In the genomic region with DNA sequence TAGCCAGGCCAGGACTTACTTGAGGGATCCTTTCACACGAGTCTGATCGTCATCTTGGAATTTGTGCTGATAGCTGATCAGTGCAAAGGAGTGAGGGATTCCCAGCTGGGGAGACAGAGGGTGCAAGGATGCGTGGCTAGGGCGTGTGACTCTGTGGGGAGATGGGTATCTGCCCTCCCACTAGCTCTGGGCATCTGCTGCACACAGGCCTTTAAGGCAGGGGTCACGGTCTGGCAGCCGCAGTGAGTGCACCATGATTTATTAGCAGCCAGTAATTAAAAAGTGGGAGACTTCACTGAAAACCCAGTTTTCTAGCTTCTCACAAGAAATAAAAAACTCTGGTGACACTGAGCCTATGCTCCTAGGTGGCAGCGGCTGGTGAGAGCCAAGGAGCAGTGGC, we compare ENCODE assay signal across 33 cellular contexts.
"Had no signal": no experiment of that assay in that cellular context is flagged by ENCODE, and none has a peak within 500 bp of the region (broad histone marks: within the 10 kb centered on the region; RNA-seq: fewer than 3 reads in every experiment).

No MANE protein-coding gene starts in this region.

- H3K4me3 ChIP-seq: adrenal gland, body of pancreas, cardiac muscle cell had no signal

- H3K27me3 Mint-ChIP-seq: activated B cell treated with CpG ODN at 0.5 μM for 24 hours; activated CD4-positive, alpha-beta memory T cell treated with anti-CD3 and anti-CD28 coated beads for 36 hours; activated CD4-positive, alpha-beta T cell treated with anti-CD3 and anti-CD28 coated beads, Interleukin-2, amount 10 ng/mL, durations not matched to agents 24 days and 14 days; activated CD8-positive, alpha-beta T cell treated with anti-CD3 and anti-CD28 coated beads for 36 hours; activated naive CD8-positive, alpha-beta T cell treated with anti-CD3 and anti-CD28 coated beads for 36 hours; central memory CD8-positive, alpha-beta T cell had no signal

- H3K9me3 Mint-ChIP-seq: activated B cell treated with CpG ODN at 0.5 μM for 24 hours; activated CD4-positive, alpha-beta memory T cell treated with anti-CD3 and anti-CD28 coated beads for 36 hours; activated CD4-positive, alpha-beta T cell treated with anti-CD3 and anti-CD28 coated beads, Interleukin-2, amount 10 ng/mL, durations not matched to agents 24 days and 14 days; activated CD8-positive, alpha-beta T cell treated with anti-CD3 and anti-CD28 coated beads for 36 hours; activated naive CD4-positive, alpha-beta T cell treated with anti-CD3 and anti-CD28 coated beads for 36 hours; activated naive CD4-positive, alpha-beta T cell treated with anti-CD3 and anti-CD28 coated beads, Interleukin-2, amount 50 U/mL, for 72 hours; activated naive CD8-positive, alpha-beta T cell treated with anti-CD3 and anti-CD28 coated beads for 36 hours; central memory CD8-positive, alpha-beta T cell; T-helper 1 cell treated with Interleukin-12 subunit alpha and Interleukin-12 subunit beta and Interleukin-4 antibody, amounts not matched to agents 30 μg/mL and 1 μg/mL, for 36 hours; T-helper 2 cell treated with Interferon-gamma antibody and Interleukin-4, amounts not matched to agents 5 μg/mL and 100 μg/mL, for 36 hours had no signal

- H3K9me3 ChIP-seq: adrenal gland, body of pancreas had no signal

- H3K4me3 Mint-ChIP-seq: activated B cell treated with CpG ODN at 0.5 μM for 24 hours; activated CD4-positive, alpha-beta memory T cell treated with anti-CD3 and anti-CD28 coated beads for 36 hours; activated CD4-positive, alpha-beta T cell treated with anti-CD3 and anti-CD28 coated beads, Interleukin-2, amount 10 ng/mL, durations not matched to agents 24 days and 14 days; activated CD8-positive, alpha-beta T cell treated with anti-CD3 and anti-CD28 coated beads for 36 hours; activated naive CD4-positive, alpha-beta T cell treated with anti-CD3 and anti-CD28 coated beads for 36 hours; activated naive CD8-positive, alpha-beta T cell treated with anti-CD3 and anti-CD28 coated beads for 36 hours; central memory CD8-positive, alpha-beta T cell; T-helper 1 cell treated with Interleukin-12 subunit alpha and Interleukin-12 subunit beta and Interleukin-4 antibody, amounts not matched to agents 30 μg/mL and 1 μg/mL, for 36 hours; T-helper 2 cell treated with Interferon-gamma antibody and Interleukin-4, amounts not matched to agents 5 μg/mL and 100 μg/mL, for 36 hours had no signal

- H3K4me1 Mint-ChIP-seq: activated naive CD8-positive, alpha-beta T cell treated with anti-CD3 and anti-CD28 coated beads for 36 hours; central memory CD8-positive, alpha-beta T cell had no signal

- H3K27me3 ChIP-seq: adrenal gland, body of pancreas, brain microvascular endothelial cell, cardiac muscle cell had no signal

- H3K4me1 ChIP-seq: adrenal gland, body of pancreas had no signal

- H3K27ac Mint-ChIP-seq: activated B cell treated with CpG ODN at 0.5 μM for 24 hours; activated CD4-positive, alpha-beta memory T cell treated with anti-CD3 and anti-CD28 coated beads for 36 hours; activated CD4-positive, alpha-beta T cell treated with anti-CD3 and anti-CD28 coated beads, Interleukin-2, amount 10 ng/mL, durations not matched to agents 24 days and 14 days; activated CD8-positive, alpha-beta T cell treated with anti-CD3 and anti-CD28 coated beads for 36 hours; activated naive CD4-positive, alpha-beta T cell treated with anti-CD3 and anti-CD28 coated beads for 36 hours; activated naive CD8-positive, alpha-beta T cell treated with anti-CD3 and anti-CD28 coated beads for 36 hours; T-helper 1 cell treated with Interleukin-12 subunit alpha and Interleukin-12 subunit beta and Interleukin-4 antibody, amounts not matched to agents 30 μg/mL and 1 μg/mL, for 36 hours; T-helper 2 cell treated with Interferon-gamma antibody and Interleukin-4, amounts not matched to agents 5 μg/mL and 100 μg/mL, for 36 hours had no signal

- ATAC-seq: activated CD8-positive, alpha-beta T cell treated with anti-CD3 and anti-CD28 coated beads for 36 hours; activated naive CD4-positive, alpha-beta T cell treated with anti-CD3 and anti-CD28 coated beads, Interleukin-2, amount 50 U/mL, for 72 hours; body of pancreas had no signal

- H3K27ac ChIP-seq: adrenal gland, body of pancreas, brain microvascular endothelial cell, cardiac muscle cell, VCaP had no signal

- DNase-seq: activated B cell treated with CpG ODN at 0.5 μM for 24 hours; activated CD4-positive, alpha-beta memory T cell treated with anti-CD3 and anti-CD28 coated beads for 36 hours; activated CD4-positive, alpha-beta T cell treated with anti-CD3 and anti-CD28 coated beads for 4 hours; activated CD4-positive, alpha-beta T cell treated with anti-CD3 and anti-CD28 coated beads, Interleukin-2, amount 10 ng/mL, durations not matched to agents 24 days and 14 days; activated CD4-positive, alpha-beta T cell treated with anti-CD3 and anti-CD28 coated beads, Interleukin-2, amount 50 U/mL, for 1 hour; activated CD4-positive, alpha-beta T cell treated with anti-CD3 and anti-CD28 coated beads, Interleukin-2, amount 50 U/mL, for 4 hours; activated CD4-positive, CD25-positive, alpha-beta regulatory T cell treated with anti-CD3 and anti-CD28 coated beads, Interleukin-2, amount 50 U/mL, for 72 hours; activated CD8-positive, alpha-beta memory T cell treated with anti-CD3 and anti-CD28 coated beads, Interleukin-2, amount 50 U/mL, for 4 hours; activated CD8-positive, alpha-beta T cell treated with anti-CD3 and anti-CD28 coated beads for 36 hours; activated effector memory CD4-positive, alpha-beta T cell treated with anti-CD3 and anti-CD28 coated beads, Interleukin-2, amount 50 U/mL, for 16 hours; activated gamma-delta T cell treated with Interleukin-2 at 50 U/mL for 16 hours; activated naive CD4-positive, alpha-beta T cell; activated naive CD4-positive, alpha-beta T cell treated with anti-CD3 and anti-CD28 coated beads for 36 hours; activated naive CD4-positive, alpha-beta T cell treated with anti-CD3 and anti-CD28 coated beads, Interleukin-2, amount 50 U/mL, for 16 hours; activated naive CD8-positive, alpha-beta T cell treated with anti-CD3 and anti-CD28 coated beads for 36 hours; activated T-cell treated with anti-CD3 and anti-CD28 coated beads for 4 hours; activated T-cell treated with anti-CD3 and anti-CD28 coated beads, Interleukin-2, amount 50 U/mL, for 1 hour; activated T-cell treated with anti-CD3 and anti-CD28 coated beads, Interleukin-2, amount 50 U/mL, for 48 hours; adrenal gland; amniotic stem cell; body of pancreas; brain microvascular endothelial cell; caudate nucleus; SW 1271; T-helper 1 cell; T-helper 2 cell; T-helper 9 cell had no signal
